Comparison of ENCODE assay signal across 1 cellular context in genomic region chr6:26502169-26502568, GRCh38.
TF ChIP-seq lines count a peak whose summit lies in the region.

No MANE protein-coding gene starts in this region.

TF ChIP-seq in H1, 55 proteins besides CTCF, POLR2A, EP300 and RAD21:
- TF ChIP-seq NRF1 (IDR thresholded peaks at IDR 0.05; ENCODE audit: low read depth, low read length) (no peak), BRCA1 (IDR thresholded peaks at IDR 0.05; ENCODE audit: low read depth, low read length) (no peak), SIRT6 (IDR thresholded peaks at IDR 0.05; ENCODE audit: low read length) (no peak), ATF2 (IDR thresholded peaks at IDR 0.05; ENCODE audit: low read length) (no peak), CBX5 (IDR thresholded peaks at IDR 0.05; ENCODE audit: low read depth, low read length) (no peak), ZNF274 (IDR thresholded peaks at IDR 0.05; ENCODE audit: borderline replicate concordance, extremely low read depth, low read length) (no peak), KDM4A (IDR thresholded peaks at IDR 0.05; ENCODE audit: low read depth, low read length, severe bottlenecking) (no peak), RBBP5 (IDR thresholded peaks at IDR 0.05; ENCODE audit: borderline replicate concordance, low read depth, low read length) (no peak), CREB1 (IDR thresholded peaks at IDR 0.05) (no peak), JUND (IDR thresholded peaks at IDR 0.05; ENCODE audit: low read length) (no peak), TCF12 (IDR thresholded peaks at IDR 0.05; ENCODE audit: low read depth, low read length) (no peak)
- TF ChIP-seq, protein P1, sequence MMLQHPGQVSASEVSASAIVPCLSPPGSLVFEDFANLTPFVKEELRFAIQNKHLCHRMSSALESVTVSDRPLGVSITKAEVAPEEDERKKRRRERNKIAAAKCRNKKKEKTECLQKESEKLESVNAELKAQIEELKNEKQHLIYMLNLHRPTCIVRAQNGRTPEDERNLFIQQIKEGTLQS (IDR thresholded peaks at IDR 0.05; ENCODE audit: insufficient read depth, low read depth, low read length): no peak
